1 cellular context compared by ENCODE assay signal in genomic region chr10:15333909-15334649, GRCh38.
A peak's percentile ranks its signal among the peaks of the same experiment; 100 is the strongest.
TF ChIP-seq lines count a peak whose summit lies in the region.

No MANE protein-coding gene starts in this region.

TF ChIP-seq in HepG2, 621 proteins besides CTCF, POLR2A, EP300 and RAD21 (continued from another document):
- TF ChIP-seq ZGPAT (CRISPR knock-in tag; IDR thresholded peaks at IDR 0.05), result peak; percentile 83
